In genomic region chr22:42947211-42947990, GRCh38 we compare ENCODE assay signal across 8 cellular contexts.
DNase-seq lines count a peak whose midpoint lies in the region; ATAC-seq and TF ChIP-seq lines count a peak whose summit lies in the region.

No MANE protein-coding gene starts in this region.

- no peak for DNase-seq in CD4-positive, CD25-positive, alpha-beta regulatory T cell
- DNase-seq in NCI-H1105 treated with DMSO at 0.1 percent for 48 hours (lab: John Stamatoyannopoulos, UW) (peak; percentile 43), mammary epithelial cell (peak; percentile 68), mesenchymal stem cell (peak; percentile 67), activated T-cell treated with anti-CD3 and anti-CD28 coated beads for 4 hours (no peak)
- DNase-seq in activated T-cell treated with anti-CD3 and anti-CD28 coated beads, Interleukin-2, amount 50 U/mL, for 1 hour: no peak

- no peak overlapping the region for H3K23ac ChIP-seq in mesenchymal stem cell (ENCODE audit: low read length in 2 of 2)

- H3K27me3 ChIP-seq in CD4-positive, CD25-positive, alpha-beta regulatory T cell (ENCODE audit: control insufficient read depth, insufficient read depth, low read length): no peaks in the 10 kb centered on the region
- H3K27me3 ChIP-seq in mammary epithelial cell (ENCODE audit: insufficient read depth, low read length): no peaks in the 10 kb centered on the region
- no peaks in the 10 kb centered on the region for H3K27me3 ChIP-seq in mesenchymal stem cell (ENCODE audit: control insufficient read depth in 1 of 2, insufficient read depth in 1 of 2, low read length in 2 of 2)

- no peaks in the 10 kb centered on the region for H3K9me3 ChIP-seq in CD4-positive, CD25-positive, alpha-beta regulatory T cell (ENCODE audit: control insufficient read depth in 2 of 2, low read length in 2 of 2)
- H3K9me3 ChIP-seq in mammary epithelial cell (replicated peaks; ENCODE audit: insufficient read depth, low read length): no peaks in the 10 kb centered on the region
- no peaks in the 10 kb centered on the region for H3K9me3 ChIP-seq in mesenchymal stem cell (ENCODE audit: control insufficient read depth, low read length)

- no peaks in the 10 kb centered on the region for H3K27me3 Mint-ChIP-seq in CD4-positive, CD25-positive, alpha-beta regulatory T cell

- H3K4me1 Mint-ChIP-seq in CD4-positive, CD25-positive, alpha-beta regulatory T cell: peaks cover 17 to 70% (median 52%) of the 10 kb centered on the region in 4 donors

- no peak overlapping the region for H2AK5ac ChIP-seq in mesenchymal stem cell (ENCODE audit: low read length, severe bottlenecking)

- H4K20me1 ChIP-seq in mammary epithelial cell (ENCODE audit: insufficient read depth, low read length): no peaks in the 10 kb centered on the region

- H2AFZ ChIP-seq in mammary epithelial cell (ENCODE audit: low read depth, low read length) (no peak overlapping the region), mesenchymal stem cell (ENCODE audit: low read depth, low read length) (no peak overlapping the region)

- H3K14ac ChIP-seq in mesenchymal stem cell (ENCODE audit: low read length in 2 of 2): peak overlapping the region in 1 of 2 experiments; percentile 50

- H3K4ac ChIP-seq in mesenchymal stem cell (ENCODE audit: low read depth in 1 of 2, low read length in 2 of 2): peak overlapping the region; percentile 15 to 22

- dilution Hi-C loops in mammary epithelial cell (cut with HindIII; ENCODE audit: low sequenced_read_pairs): no loop called here

- in situ Hi-C loops in mammary epithelial cell (cut with MboI; ENCODE audit: low sequenced_read_pairs in 2 of 2): no loop called here

- H4K8ac ChIP-seq in mesenchymal stem cell (ENCODE audit: low read length): peak overlapping the region; percentile 71

- no peak overlapping the region for H4K91ac ChIP-seq in mesenchymal stem cell (ENCODE audit: low read length)

- CTCF ChIA-PET in mammary epithelial cell (lab: Charles Lee; ENCODE audit: low non-redundant PET): interaction anchor here (0.5 kb wide), 1 partner anchor 90 kb away, joined by 4 read pairs; the partner anchor contains the start of gene ARFGAP3

- H3K9ac ChIP-seq in mammary epithelial cell (ENCODE audit: insufficient read depth, low read length) (no peak overlapping the region), mesenchymal stem cell (ENCODE audit: low read length) (no peak overlapping the region)

- no peak overlapping the region for H2BK12ac ChIP-seq in mesenchymal stem cell (ENCODE audit: low read length in 2 of 2)

- H2BK5ac ChIP-seq in mesenchymal stem cell (ENCODE audit: low read depth, low read length, poor library complexity, severe bottlenecking): no peak overlapping the region

- peaks cover 20% of the 10 kb centered on the region for H3K4me1 ChIP-seq in CD4-positive, CD25-positive, alpha-beta regulatory T cell (ENCODE audit: control insufficient read depth, insufficient read depth, low read length, poor library complexity, severe bottlenecking)
- peaks cover 39% of the 10 kb centered on the region for H3K4me1 ChIP-seq in mammary epithelial cell (ENCODE audit: insufficient read depth, low read length)
- H3K4me1 ChIP-seq in mesenchymal stem cell (ENCODE audit: control insufficient read depth, insufficient read depth, low read depth, low read length): peaks cover 33% of the 10 kb centered on the region

- no peak overlapping the region for H2BK120ac ChIP-seq in mesenchymal stem cell (ENCODE audit: low read depth, low read length)

- no peak overlapping the region for H3K4me3 Mint-ChIP-seq in CD4-positive, CD25-positive, alpha-beta regulatory T cell

- no peak for TF ChIP-seq CTCF in mammary epithelial cell (conservative IDR thresholded peaks at IDR 0.05 in 1 of 2, IDR thresholded peaks at IDR 0.05 in 1 of 2; ENCODE audit: extremely low read depth in 1 of 2, insufficient read depth in 1 of 2, low read depth in 1 of 2, low read length in 2 of 2)

- peak overlapping the region; percentile 29 for H3K4me2 ChIP-seq in mammary epithelial cell (ENCODE audit: insufficient read depth, low read depth, low read length)
- no peak overlapping the region for H3K4me2 ChIP-seq in mesenchymal stem cell (ENCODE audit: low read length, poor library complexity, severe bottlenecking)

- ATAC-seq in CD4-positive, CD25-positive, alpha-beta regulatory T cell (ENCODE audit: low read depth in 2 of 2): no peak
- ATAC-seq in HG03457 (IDR thresholded peaks at IDR 0.05; ENCODE audit: unreplicated experiment) (no peak), GM21786 (IDR thresholded peaks at IDR 0.05; ENCODE audit: unreplicated experiment) (no peak)

- H3K9me3 Mint-ChIP-seq in CD4-positive, CD25-positive, alpha-beta regulatory T cell: peaks cover 0 to 4% (median 0%) of the 10 kb centered on the region in 7 donors

- no peak overlapping the region for H2BK15ac ChIP-seq in mesenchymal stem cell (ENCODE audit: low read depth, poor library complexity, severe bottlenecking)

- no peaks in the 10 kb centered on the region for H3K36me3 ChIP-seq in CD4-positive, CD25-positive, alpha-beta regulatory T cell (ENCODE audit: control insufficient read depth, insufficient read depth, low read length)
- H3K36me3 ChIP-seq in mammary epithelial cell (ENCODE audit: insufficient read depth, low read length) (no peaks in the 10 kb centered on the region), mesenchymal stem cell (ENCODE audit: control insufficient read depth in 1 of 2, insufficient read depth in 2 of 2, low read depth in 1 of 2, low read length in 2 of 2) (peaks cover 7 to 21% of the 10 kb centered on the region in 2 experiments)

- BruUV-seq in mammary epithelial cell (replicated peaks; lab: Mats Ljungman, UMichigan): no TSS peak

- intact Hi-C loops in mammary epithelial cell (cut with micrococcal nuclease): no loop called here

- H3K4me3 ChIP-seq in CD4-positive, CD25-positive, alpha-beta regulatory T cell (ENCODE audit: low read depth, low read length): no peak overlapping the region
- H3K4me3 ChIP-seq in mammary epithelial cell (replicated peaks in 1 of 3; ENCODE audit: insufficient read depth in 1 of 3, low read depth in 2 of 3, low read length in 3 of 3) (no peak overlapping the region), mesenchymal stem cell (ENCODE audit: insufficient read depth in 1 of 2, low read depth in 1 of 2, low read length in 2 of 2) (no peak overlapping the region)

- peak overlapping the region in 2 of 3 donors; percentile 68 to 83 for H3K27ac Mint-ChIP-seq in CD4-positive, CD25-positive, alpha-beta regulatory T cell

- H3K79me2 ChIP-seq in mammary epithelial cell (ENCODE audit: insufficient read depth, low read length): peaks cover 87% of the 10 kb centered on the region

- WGBS in mammary epithelial cell (ENCODE audit: low coverage, missing lambda C conversion rate): 37% methylated on average over 7 of the region's 13 CpGs
- WGBS in mesenchymal stem cell: 70% methylated on average over 12 of the region's 13 CpGs

- no peak overlapping the region for H3K27ac ChIP-seq in CD4-positive, CD25-positive, alpha-beta regulatory T cell (ENCODE audit: insufficient read depth, low read length, poor library complexity, severe bottlenecking)
- H3K27ac ChIP-seq in mammary epithelial cell (ENCODE audit: insufficient read depth, low read depth, low read length) (peak overlapping the region; percentile 61), mesenchymal stem cell (ENCODE audit: low read length, poor library complexity, severe bottlenecking) (no peak overlapping the region)

- H3K36me3 Mint-ChIP-seq in CD4-positive, CD25-positive, alpha-beta regulatory T cell: peaks cover 17% of the 10 kb centered on the region

- peak overlapping the region; percentile 40 to 54 for H3K18ac ChIP-seq in mesenchymal stem cell (ENCODE audit: low read depth in 1 of 2, low read length in 2 of 2)

- H3K79me1 ChIP-seq in mesenchymal stem cell (replicated peaks; ENCODE audit: low read length, poor library complexity, severe bottlenecking): peaks cover 43% of the 10 kb centered on the region

Comparison
In these comparisons a context has a peak if more than half of its experiments do, and no peak if none do; other contexts are left out.
1. DNase-seq: peak in NCI-H1105 treated with DMSO at 0.1 percent for 48 hours (single experiment), mammary epithelial cell (single experiment) and mesenchymal stem cell (single experiment); none in CD4-positive, CD25-positive, alpha-beta regulatory T cell (0 of 3), activated T-cell treated with anti-CD3 and anti-CD28 coated beads, Interleukin-2, amount 50 U/mL, for 1 hour (single experiment) and activated T-cell treated with anti-CD3 and anti-CD28 coated beads for 4 hours (single experiment).